In genomic region chr5:156677963-156678362, GRCh38 we compare ENCODE assay signal across 25 cellular contexts.
"Had no signal": no experiment of that assay in that cellular context is flagged by ENCODE, and none has a peak within 500 bp of the region (broad histone marks: within the 10 kb centered on the region; RNA-seq: fewer than 3 reads in every experiment).

No MANE protein-coding gene starts in this region.

- H3K4me1 ChIP-seq: adrenal gland had no signal

- H3K27ac ChIP-seq: adrenal gland, SK-N-MC had no signal

- H3K27me3 ChIP-seq: adrenal gland had no signal

- DNase-seq: activated CD4-positive, alpha-beta memory T cell treated with anti-CD3 and anti-CD28 coated beads, Interleukin-2, amount 10 ng/mL, durations not matched to agents 7 days and 5 days; activated CD4-positive, alpha-beta T cell treated with anti-CD3 and anti-CD28 coated beads for 36 hours; activated CD4-positive, alpha-beta T cell treated with anti-CD3 and anti-CD28 coated beads, Interleukin-2, amount 50 U/mL, for 1 hour; activated gamma-delta T cell; activated naive CD4-positive, alpha-beta T cell treated with anti-CD3 and anti-CD28 coated beads for 36 hours; activated T-cell treated with anti-CD3 and anti-CD28 coated beads for 4 hours; activated T-cell treated with anti-CD3 and anti-CD28 coated beads, Interleukin-2, amount 50 U/mL, for 48 hours; adrenal gland; anterior cingulate cortex; caudate nucleus; IMR-90; Kasumi-1; KBM-7; NCI-H1092; NCI-H1930; NCI-H2171; NCI-H446 treated with DMSO at 0.1 percent for 48 hours; NCI-H526 treated with DMSO at 0.1 percent for 48 hours; NK-92 treated with Interleukin-12 subunit alpha and Interleukin-12 subunit beta, amount 100 ng/mL, for 24 hours; SIG-M5; T-cell; T-helper 2 cell; T1000 had no signal

- H3K36me3 ChIP-seq: adrenal gland had no signal

- ATAC-seq: activated CD4-positive, alpha-beta T cell treated with anti-CD3 and anti-CD28 coated beads for 36 hours; activated T-helper 17 cell treated with anti-CD3 and anti-CD28 coated beads, Interleukin-2, amount 50 U/mL, for 72 hours; T-cell had no signal

- H3K9me3 ChIP-seq: adrenal gland had no signal

- H3K4me3 ChIP-seq: adrenal gland, SK-N-MC had no signal
